In the genomic region with DNA sequence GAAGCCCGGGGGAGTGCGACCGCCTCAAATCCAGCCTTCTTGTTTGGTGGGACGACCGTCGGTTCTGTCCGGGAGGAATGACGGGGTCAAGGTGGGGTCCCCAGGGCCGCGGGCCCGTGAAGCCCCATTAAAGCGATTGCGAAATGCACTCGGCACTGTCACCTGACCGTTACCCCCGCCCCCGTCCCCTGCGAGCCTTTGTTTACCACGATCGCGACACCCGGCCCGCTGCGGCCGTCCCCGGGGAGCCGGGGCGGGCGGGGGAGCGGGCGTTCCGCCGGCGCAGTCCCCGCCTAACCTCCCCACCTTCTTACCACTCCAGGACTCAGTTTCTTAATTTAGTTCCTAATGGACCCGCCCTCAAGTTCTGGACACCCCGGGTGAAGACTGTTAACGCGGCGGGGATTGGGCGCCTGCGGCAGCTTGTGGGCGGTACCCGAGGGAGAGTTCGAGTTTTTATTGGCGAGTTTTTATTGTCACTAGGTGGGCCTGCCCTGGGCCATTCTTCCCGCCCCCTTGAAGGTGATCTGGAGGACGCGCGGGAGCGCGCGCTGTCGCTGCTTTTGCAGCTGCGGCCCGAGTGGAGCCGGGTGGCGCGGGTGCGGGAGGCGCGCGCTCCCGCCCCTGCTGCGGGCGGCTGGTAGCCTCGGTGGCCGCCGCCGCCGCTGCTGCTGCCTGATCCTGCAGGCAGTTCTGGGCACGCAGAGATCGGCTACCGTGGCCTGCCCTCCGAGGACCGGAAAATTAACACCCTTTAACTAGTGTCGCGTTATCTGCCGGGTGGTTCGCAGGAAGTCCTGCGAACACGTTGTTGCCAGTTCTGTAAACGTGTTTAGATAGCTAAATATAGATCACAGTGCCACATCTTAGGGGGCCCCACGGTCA, we compare ENCODE assay signal across 1 cellular context.
A peak's percentile ranks its signal among the peaks of the same experiment; 100 is the strongest.
TF ChIP-seq lines count a peak whose summit lies in the region.

No MANE protein-coding gene starts in this region.

TF ChIP-seq in HepG2, 621 proteins besides CTCF, POLR2A, EP300 and RAD21 (continued from another document and continues in another):
- peak; percentile 69 for TF ChIP-seq ZNF574 (CRISPR knock-in tag; IDR thresholded peaks at IDR 0.05)
- TF ChIP-seq NFE2L1 (CRISPR knock-in tag; IDR thresholded peaks at IDR 0.05; ENCODE audit: borderline replicate concordance): no peak
- no peak for TF ChIP-seq SP1 (IDR thresholded peaks at IDR 0.05)
- no peak for TF ChIP-seq SP1 (CRISPR knock-in tag; IDR thresholded peaks at IDR 0.05)
- TF ChIP-seq AFF4 (CRISPR knock-in tag; IDR thresholded peaks at IDR 0.05): no peak
- TF ChIP-seq ONECUT2 (CRISPR knock-in tag; IDR thresholded peaks at IDR 0.05): no peak
- no peak for TF ChIP-seq CHCHD3 (CRISPR knock-in tag; IDR thresholded peaks at IDR 0.05)
- TF ChIP-seq SMYD3 (CRISPR knock-in tag; IDR thresholded peaks at IDR 0.05): no peak
- TF ChIP-seq MAFK (conservative IDR thresholded peaks at IDR 0.05 in 1 of 2, IDR thresholded peaks at IDR 0.05 in 1 of 2; ENCODE audit: low read length in 2 of 2): no peak
- no peak for TF ChIP-seq ATF7 (IDR thresholded peaks at IDR 0.05)
- TF ChIP-seq ATF7 (CRISPR knock-in tag; IDR thresholded peaks at IDR 0.05): no peak
- TF ChIP-seq POGZ (CRISPR knock-in tag; IDR thresholded peaks at IDR 0.05): no peak
- no peak for TF ChIP-seq ZKSCAN5 (CRISPR knock-in tag; IDR thresholded peaks at IDR 0.05)
- TF ChIP-seq AKAP8 (CRISPR knock-in tag; IDR thresholded peaks at IDR 0.05): 0 out of 2 replicates have a peak, but pooled peaks have one; percentile 63
- no peak for TF ChIP-seq ZNF709 (CRISPR knock-in tag; IDR thresholded peaks at IDR 0.05)
- no peak for TF ChIP-seq ZNF232 (CRISPR knock-in tag; IDR thresholded peaks at IDR 0.05; ENCODE audit: borderline replicate concordance)
- peak; percentile 84 for TF ChIP-seq PHF21A (CRISPR knock-in tag; IDR thresholded peaks at IDR 0.05)
- TF ChIP-seq ZFP90 (CRISPR knock-in tag; IDR thresholded peaks at IDR 0.05; ENCODE audit: borderline replicate concordance): peak; percentile 18; the same call in 1 of the 2 replicates
- 0 out of 2 replicates have a peak, but pooled peaks have one; percentile 16 for TF ChIP-seq NR2F2 (IDR thresholded peaks at IDR 0.05; ENCODE audit: borderline replicate concordance, low read depth)
- TF ChIP-seq LRRFIP1 (CRISPR knock-in tag; conservative IDR thresholded peaks at IDR 0.05): no peak
- TF ChIP-seq REL (CRISPR knock-in tag; conservative IDR thresholded peaks at IDR 0.05): no peak
- TF ChIP-seq SRSF9 (IDR thresholded peaks at IDR 0.05; ENCODE audit: borderline replicate concordance, insufficient read depth, low read depth, low read length, poor library complexity, severe bottlenecking): no peak
- no peak; the same call in 1 of the 2 replicates for TF ChIP-seq IRF2 (CRISPR knock-in tag; IDR thresholded peaks at IDR 0.05)
- TF ChIP-seq ZNF264 (CRISPR knock-in tag; IDR thresholded peaks at IDR 0.05): no peak
- no peak for TF ChIP-seq KDM6A (CRISPR knock-in tag; IDR thresholded peaks at IDR 0.05; ENCODE audit: low read depth)
- TF ChIP-seq ADNP (CRISPR knock-in tag; IDR thresholded peaks at IDR 0.05): no peak
- TF ChIP-seq ZNF773 (CRISPR knock-in tag; IDR thresholded peaks at IDR 0.05; ENCODE audit: borderline replicate concordance): no peak
- TF ChIP-seq MIER2 (CRISPR knock-in tag; IDR thresholded peaks at IDR 0.05): no peak
- no peak for TF ChIP-seq PHB2 (IDR thresholded peaks at IDR 0.05; ENCODE audit: partially characterized antibody)
- TF ChIP-seq, protein P1, sequence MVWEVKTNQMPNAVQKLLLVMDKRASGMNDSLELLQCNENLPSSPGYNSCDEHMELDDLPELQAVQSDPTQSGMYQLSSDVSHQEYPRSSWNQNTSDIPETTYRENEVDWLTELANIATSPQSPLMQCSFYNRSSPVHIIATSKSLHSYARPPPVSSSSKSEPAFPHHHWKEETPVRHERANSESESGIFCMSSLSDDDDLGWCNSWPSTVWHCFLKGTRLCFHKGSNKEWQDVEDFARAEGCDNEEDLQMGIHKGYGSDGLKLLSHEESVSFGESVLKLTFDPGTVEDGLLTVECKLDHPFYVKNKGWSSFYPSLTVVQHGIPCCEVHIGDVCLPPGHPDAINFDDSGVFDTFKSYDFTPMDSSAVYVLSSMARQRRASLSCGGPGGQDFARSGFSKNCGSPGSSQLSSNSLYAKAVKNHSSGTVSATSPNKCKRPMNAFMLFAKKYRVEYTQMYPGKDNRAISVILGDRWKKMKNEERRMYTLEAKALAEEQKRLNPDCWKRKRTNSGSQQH (CRISPR knock-in tag; IDR thresholded peaks at IDR 0.05; ENCODE audit: low read depth): no peak
- no peak for TF ChIP-seq ZNF580 (CRISPR knock-in tag; IDR thresholded peaks at IDR 0.05; ENCODE audit: borderline replicate concordance, low read depth)
- no peak for TF ChIP-seq ZNF276 (CRISPR knock-in tag; IDR thresholded peaks at IDR 0.05; ENCODE audit: low read depth)
- TF ChIP-seq NFRKB (IDR thresholded peaks at IDR 0.05): no peak
- TF ChIP-seq ZNF335 (CRISPR knock-in tag; IDR thresholded peaks at IDR 0.05): no peak
- TF ChIP-seq ZNF841 (CRISPR knock-in tag; IDR thresholded peaks at IDR 0.05; ENCODE audit: borderline replicate concordance): no peak
- no peak; the same call in 1 of the 2 replicates for TF ChIP-seq ZNF567 (CRISPR knock-in tag; IDR thresholded peaks at IDR 0.05; ENCODE audit: borderline replicate concordance)
- no peak for TF ChIP-seq SIX4 (CRISPR knock-in tag; IDR thresholded peaks at IDR 0.05)
- TF ChIP-seq HNRNPLL (IDR thresholded peaks at IDR 0.05; ENCODE audit: low read depth, low read length, poor library complexity, severe bottlenecking): peak; percentile 65
- TF ChIP-seq ZNF510 (CRISPR knock-in tag; IDR thresholded peaks at IDR 0.05; ENCODE audit: low read depth): no peak
- no peak for TF ChIP-seq ELK4 (CRISPR knock-in tag; IDR thresholded peaks at IDR 0.05; ENCODE audit: borderline replicate concordance)
- peak; percentile 16; the same call in 1 of the 2 replicates for TF ChIP-seq ARID3A (IDR thresholded peaks at IDR 0.05; ENCODE audit: low read depth, low read length)
- TF ChIP-seq HINFP (CRISPR knock-in tag; IDR thresholded peaks at IDR 0.05; ENCODE audit: low read depth): no peak
- TF ChIP-seq ZNF703 (CRISPR knock-in tag; IDR thresholded peaks at IDR 0.05; ENCODE audit: borderline replicate concordance): no peak
- no peak; the same call in 1 of the 2 replicates for TF ChIP-seq ZNF776 (CRISPR knock-in tag; IDR thresholded peaks at IDR 0.05)
